In the genomic region with DNA sequence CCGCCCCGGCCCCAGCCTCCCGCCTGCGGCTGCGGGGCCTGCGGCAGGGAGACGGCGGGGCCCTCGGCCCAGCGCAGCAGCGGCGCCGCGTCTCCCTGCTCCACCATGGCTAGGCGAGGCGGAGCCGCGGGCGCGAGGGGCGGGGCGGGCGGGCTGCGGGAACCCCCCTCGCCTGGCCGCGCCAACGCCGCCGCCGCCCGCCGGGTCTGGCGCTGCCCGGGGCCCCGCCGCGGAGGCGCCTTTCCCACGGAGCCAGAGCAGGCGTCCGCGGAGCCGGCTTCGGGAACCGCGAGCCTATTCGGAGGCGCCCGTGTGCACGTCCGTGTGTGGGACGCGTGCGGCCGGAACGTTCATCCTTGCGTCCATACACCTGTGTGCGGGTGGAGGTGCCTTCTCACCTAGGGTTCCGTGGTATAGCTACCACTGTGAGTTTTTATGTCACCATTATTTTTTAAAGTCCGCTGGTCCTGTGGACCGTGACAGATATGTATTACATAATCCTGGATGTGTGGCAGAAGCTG, we compare ENCODE assay signal across 8 cellular contexts. TPM values are rescaled to one million over a fixed set of nuclear protein-coding genes. Genes with fewer than 3 reads are reported as not detected.
DNase-seq lines count a peak whose midpoint lies in the region; ATAC-seq and TF ChIP-seq lines count a peak whose summit lies in the region.

Gene DENND11, minus strand, starts transcription at position 120 of the 521 bp plus-strand sequence. Its CDS starts 13 bp downstream, at position 107.

- H3K27me3 ChIP-seq in left lung = peaks cover 0 to 25% of the 10 kb centered on the region in 2 donors

- DNase-seq in GM10248 (ENCODE audit: extremely low spot score) (peak; percentile 82), LNCaP clone FGC (ENCODE audit: low read depth) (no peak), choroid plexus epithelial cell (ENCODE audit: low read depth) (peak; percentile 23), left lung (peak; percentile 36 to 89), NOMO-1 (lab: John Stamatoyannopoulos, UW; ENCODE audit: unreplicated experiment in 2 of 2) (no peak)
- DNase-seq in stimulated activated CD4-positive, alpha-beta T cell treated with anti-CD3 and anti-CD28 coated beads, Interleukin-2, amount 100 ng/mL, for 4 hours (ENCODE audit: low read depth) = peak; percentile 20

- no peak for TF ChIP-seq CTCF in GM10248 (IDR thresholded peaks at IDR 0.05; ENCODE audit: control extremely low read depth, extremely low read depth, low read depth, missing control alignments)
- no peak for TF ChIP-seq CTCF in LNCaP clone FGC (IDR thresholded peaks at IDR 0.05; ENCODE audit: control insufficient read depth, extremely low read depth, insufficient read depth)
- no peak for TF ChIP-seq CTCF in choroid plexus epithelial cell (conservative IDR thresholded peaks at IDR 0.05; ENCODE audit: low read depth, low read length)
- TF ChIP-seq CTCF in left lung (IDR thresholded peaks at IDR 0.05) = no peak

- no peaks in the 10 kb centered on the region for H3K9me3 ChIP-seq in left lung

- H3K4me1 ChIP-seq in left lung = peaks cover 2 to 45% of the 10 kb centered on the region in 2 donors

- ATAC-seq in GM21737 (IDR thresholded peaks at IDR 0.05; ENCODE audit: unreplicated experiment) (peak; percentile 67), left lung (peak; percentile 83)
- ATAC-seq in activated CD4-positive, CD25-positive, alpha-beta regulatory T cell treated with anti-CD3 and anti-CD28 coated beads, Interleukin-2, amount 50 U/mL, for 24 hours = peak; percentile 77 to 78

- CTCF ChIA-PET in GM10248 (lab: Yijun Ruan, JAX) = interaction anchor here (1.1 to 2.3 kb wide), 11 partner anchors 13 to 52 kb away, joined by 3 to 7 read pairs (median 5); partner anchors contain the start of gene SSBP1

- peak within 1 kb of the TSS; percentile 58 for H3K4me3 ChIP-seq in LNCaP clone FGC (ENCODE audit: low read depth, low read length)
- peak within 1 kb of the TSS; percentile 68 for H3K4me3 ChIP-seq in choroid plexus epithelial cell (ENCODE audit: low read depth, low read length)
- peak within 1 kb of the TSS; percentile 71 to 77 for H3K4me3 ChIP-seq in left lung

- H3K27ac ChIP-seq in left lung = peak within 1 kb of the TSS; percentile 77 to 78

- H3K36me3 ChIP-seq in left lung = no peaks in the 10 kb centered on the region

- POLR2A ChIA-PET in GM10248 (lab: Yijun Ruan, JAX) = interaction anchor here (0.5 kb wide), 1 partner anchor 783 kb away, joined by 4 read pairs; no protein-coding TSS in a partner anchor

- intact Hi-C loops in left lung (cut with DNase I) = no loop called here

RNA-seq across cellular contexts. Expression of gene DENND11, which starts in this region (rescaled TPM):
- total RNA-seq in left lung = 10 to 100 TPM; 20.4 to 28.9 TPM

Comparison
In these comparisons a context has a peak if more than half of its experiments do, and no peak if none do; other contexts are left out.
1. DNase-seq: peak in GM10248 (single experiment), choroid plexus epithelial cell (single experiment), left lung (2 of 2) and stimulated activated CD4-positive, alpha-beta T cell treated with anti-CD3 and anti-CD28 coated beads, Interleukin-2, amount 100 ng/mL, for 4 hours (single experiment); none in LNCaP clone FGC (single experiment) and NOMO-1 (0 of 2).
2. Peak in every context shown above with its lines, with median percentiles within 50 percentile points of each other: ATAC-seq and H3K4me3 ChIP-seq.